In the genomic region with DNA sequence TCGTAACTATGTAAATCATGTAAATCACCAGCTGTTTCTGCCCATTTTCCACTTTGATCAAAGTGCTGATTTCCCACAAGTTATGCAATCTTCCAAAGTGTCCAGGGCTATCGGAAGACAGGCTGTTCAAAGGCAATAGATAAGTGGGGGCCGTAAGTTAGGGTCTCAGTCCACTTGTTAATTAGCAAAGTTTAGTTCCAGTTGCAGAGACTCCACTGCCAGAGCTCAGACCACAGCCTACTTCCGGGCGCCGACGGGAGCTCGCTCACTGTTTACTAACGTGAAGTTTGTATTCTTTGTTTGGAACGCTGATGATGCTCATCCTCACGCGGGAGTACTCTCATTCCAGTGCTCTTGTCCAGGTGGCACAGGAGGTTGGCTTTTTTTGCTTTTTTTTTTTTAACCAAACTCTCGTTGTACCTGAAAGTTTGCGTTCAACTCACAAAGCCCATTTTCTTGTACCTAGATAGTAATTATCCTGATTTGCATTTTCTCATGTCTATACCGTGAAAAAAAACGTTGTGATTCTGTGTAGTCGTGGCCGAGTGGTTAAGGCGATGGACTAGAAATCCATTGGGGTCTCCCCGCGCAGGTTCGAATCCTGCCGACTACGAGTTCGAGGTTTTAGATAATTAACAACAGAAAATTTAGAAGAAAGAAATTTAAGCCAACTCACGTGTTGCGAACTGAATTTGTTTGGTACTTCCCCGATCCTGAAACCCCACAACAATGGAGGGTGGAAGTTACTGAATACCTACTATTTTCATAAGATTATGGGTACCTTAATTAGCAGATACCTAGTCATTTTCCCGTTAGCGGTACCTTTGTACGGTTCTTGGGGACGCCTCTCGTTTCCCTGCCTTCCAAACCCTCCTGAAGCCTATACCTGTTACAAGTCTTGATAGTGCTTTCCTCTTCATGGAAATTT, we compare ENCODE assay signal across 8 cellular contexts. TPM values are rescaled to one million over a fixed set of nuclear protein-coding genes. Genes with fewer than 3 reads are reported as not detected.
DNase-seq lines count a peak whose midpoint lies in the region; ATAC-seq and TF ChIP-seq lines count a peak whose summit lies in the region.

No MANE protein-coding gene starts in this region.

- H3K36me3 Mint-ChIP-seq in activated CD8-positive, alpha-beta memory T cell treated with anti-CD3 and anti-CD28 coated beads, Interleukin-2, amount 10 ng/mL, durations not matched to agents 7 days and 5 days: peaks cover 1% of the 10 kb centered on the region

- intact Hi-C loops in A673 (cut with micrococcal nuclease; ENCODE audit: unreplicated experiment): loop anchor here (2.0 to 5.0 kb wide), 2 partner anchors 185 to 250 kb away; no protein-coding TSS in a partner anchor

- H3K4me3 Mint-ChIP-seq in activated CD8-positive, alpha-beta memory T cell treated with anti-CD3 and anti-CD28 coated beads, Interleukin-2, amount 10 ng/mL, durations not matched to agents 7 days and 5 days: peak overlapping the region; percentile 80
- peak overlapping the region; percentile 82 to 93 for H3K4me3 Mint-ChIP-seq in stimulated activated naive CD8-positive, alpha-beta T cell treated with anti-CD3 and anti-CD28 coated beads, Interleukin-15, amount 100 ng/mL, for 72 hours

- H3K4me3 ChIP-seq in A673 (ENCODE audit: low read depth, low read length, poor library complexity, severe bottlenecking): peak overlapping the region; percentile 56

- CTCF ChIA-PET in A673 (lab: Charles Lee): interaction anchor here (0.7 kb wide), 1 partner anchor 16 kb away, joined by 3 read pairs; no protein-coding TSS in a partner anchor
- CTCF ChIA-PET in activated CD8-positive, alpha-beta memory T cell treated with anti-CD3 and anti-CD28 coated beads, Interleukin-2, amount 10 ng/mL, durations not matched to agents 7 days and 5 days (lab: Charles Lee): interaction anchor here (0.5 to 1.7 kb wide), 4 partner anchors 16 to 250 kb away, joined by 3 to 10 read pairs (median 4); no protein-coding TSS in a partner anchor

- no TSS peak for BruUV-seq in A673 (replicated peaks; lab: Mats Ljungman, UMichigan)

- no peaks in the 10 kb centered on the region for H3K4me1 ChIP-seq in A673 (ENCODE audit: insufficient read depth, low read length, poor library complexity, severe bottlenecking)

- H3K36me3 ChIP-seq in A673 (ENCODE audit: insufficient read depth, low read length, poor library complexity, severe bottlenecking): no peaks in the 10 kb centered on the region

- H3K27ac ChIP-seq in A673 (ENCODE audit: low read depth, low read length, poor library complexity, severe bottlenecking) (no peak overlapping the region), epithelial cell of prostate (peak overlapping the region; percentile 52)

- ATAC-seq in GM18517 (IDR thresholded peaks at IDR 0.05; ENCODE audit: unreplicated experiment): peak; percentile 48
- ATAC-seq in HG03460 (IDR thresholded peaks at IDR 0.05; ENCODE audit: unreplicated experiment): peak; percentile 60
- peak; percentile 79 for ATAC-seq in activated CD8-positive, alpha-beta memory T cell treated with anti-CD3 and anti-CD28 coated beads, Interleukin-2, amount 10 ng/mL, durations not matched to agents 7 days and 5 days
- ATAC-seq in stimulated activated naive CD8-positive, alpha-beta T cell treated with anti-CD3 and anti-CD28 coated beads, Interleukin-15, amount 100 ng/mL, for 72 hours: peak; percentile 78

- no peaks in the 10 kb centered on the region for H3K9me3 ChIP-seq in A673 (ENCODE audit: low read depth, low read length, poor library complexity, severe bottlenecking)

- DNase-seq in A673 (ENCODE audit: low spot score): peak; percentile 87
- peak; percentile 55 for DNase-seq in NOMO-1 treated with dmso at 0.1 percent for 144 hours (lab: John Stamatoyannopoulos, UW; ENCODE audit: unreplicated experiment)
- peak; percentile 79 for DNase-seq in activated CD8-positive, alpha-beta memory T cell treated with anti-CD3 and anti-CD28 coated beads, Interleukin-2, amount 10 ng/mL, durations not matched to agents 7 days and 5 days
- no peak for DNase-seq in epithelial cell of prostate (ENCODE audit: low read depth, low spot score)
- peak; percentile 61 for DNase-seq in myocyte (ENCODE audit: low read depth)
- DNase-seq in stimulated activated naive CD8-positive, alpha-beta T cell treated with anti-CD3 and anti-CD28 coated beads, Interleukin-15, amount 100 ng/mL, for 72 hours: peak; percentile 66 to 82

- H3K9me3 Mint-ChIP-seq in activated CD8-positive, alpha-beta memory T cell treated with anti-CD3 and anti-CD28 coated beads, Interleukin-2, amount 10 ng/mL, durations not matched to agents 7 days and 5 days (ENCODE audit: low read depth): no peaks in the 10 kb centered on the region
- no peaks in the 10 kb centered on the region for H3K9me3 Mint-ChIP-seq in stimulated activated naive CD8-positive, alpha-beta T cell treated with anti-CD3 and anti-CD28 coated beads, Interleukin-15, amount 100 ng/mL, for 72 hours

- peaks cover 52% of the 10 kb centered on the region for H3K27me3 Mint-ChIP-seq in activated CD8-positive, alpha-beta memory T cell treated with anti-CD3 and anti-CD28 coated beads, Interleukin-2, amount 10 ng/mL, durations not matched to agents 7 days and 5 days
- peaks cover 39% of the 10 kb centered on the region for H3K27me3 Mint-ChIP-seq in stimulated activated naive CD8-positive, alpha-beta T cell treated with anti-CD3 and anti-CD28 coated beads, Interleukin-15, amount 100 ng/mL, for 72 hours

- POLR2A ChIA-PET in A673 (lab: Charles Lee; ENCODE audit: low non-redundant PET): interaction anchor here (0.7 kb wide), 1 partner anchor 43 kb away, joined by 9 read pairs; no protein-coding TSS in a partner anchor

- H3K27me3 ChIP-seq in A673 (replicated peaks; ENCODE audit: insufficient read depth, low read depth, low read length, poor library complexity): no peaks in the 10 kb centered on the region

- peak overlapping the region; percentile 71 for H3K27ac Mint-ChIP-seq in activated CD8-positive, alpha-beta memory T cell treated with anti-CD3 and anti-CD28 coated beads, Interleukin-2, amount 10 ng/mL, durations not matched to agents 7 days and 5 days
- H3K27ac Mint-ChIP-seq in stimulated activated naive CD8-positive, alpha-beta T cell treated with anti-CD3 and anti-CD28 coated beads, Interleukin-15, amount 100 ng/mL, for 72 hours: peak overlapping the region; percentile 47 to 98

- no peak for TF ChIP-seq CTCF in A673 (conservative IDR thresholded peaks at IDR 0.05; ENCODE audit: low read depth, low read length)

- peaks cover 25% of the 10 kb centered on the region for H3K4me1 Mint-ChIP-seq in activated CD8-positive, alpha-beta memory T cell treated with anti-CD3 and anti-CD28 coated beads, Interleukin-2, amount 10 ng/mL, durations not matched to agents 7 days and 5 days
- H3K4me1 Mint-ChIP-seq in stimulated activated naive CD8-positive, alpha-beta T cell treated with anti-CD3 and anti-CD28 coated beads, Interleukin-15, amount 100 ng/mL, for 72 hours: peaks cover 21% of the 10 kb centered on the region

RNA-seq across cellular contexts. Expression of a gene that starts 29.9 kb away (rescaled TPM):
- total RNA-seq in A673 (2021) (16.8 and 19.1 TPM in 2 replicates), myocyte (15.0 and 15.8 TPM in 2 replicates)
- total RNA-seq in activated CD8-positive, alpha-beta memory T cell treated with anti-CD3 and anti-CD28 coated beads, Interleukin-2, amount 10 ng/mL, durations not matched to agents 7 days and 5 days: 10 to 100 TPM; 12.4 to 12.9 TPM
- polyA plus RNA-seq in myocyte (2012): 2.6 TPM
